In genomic region chr16:79601978-79602609, GRCh38 we compare ENCODE assay signal across 8 cellular contexts. TPM values are rescaled to one million over a fixed set of nuclear protein-coding genes. Genes with fewer than 3 reads are reported as not detected.
DNase-seq lines count a peak whose midpoint lies in the region; ATAC-seq lines count a peak whose summit lies in the region.

No MANE protein-coding gene starts in this region.

- H3K27ac ChIP-seq in neuronal stem cell (replicated peaks; ENCODE audit: low read length) (no peak overlapping the region), stomach smooth muscle (ENCODE audit: low read length) (peak overlapping the region; percentile 93)

- WGBS in neuronal stem cell (ENCODE audit: extremely low coverage in 2 of 2, insufficient read length in 2 of 2, insufficient replicate concordance in 1 of 2), 2 donors: no CpG with 5 or more reads among the region's 15 CpGs

- H3K36me3 ChIP-seq in neuronal stem cell (replicated peaks in 1 of 2; ENCODE audit: control insufficient read depth in 2 of 2, insufficient read depth in 2 of 2, low read length in 2 of 2) (no peaks in the 10 kb centered on the region), stomach smooth muscle (ENCODE audit: control insufficient read depth in 2 of 2, insufficient read depth in 2 of 2, low read length in 2 of 2) (no peaks in the 10 kb centered on the region)

- H4K8ac ChIP-seq in neuronal stem cell (ENCODE audit: low read depth, low read length): no peak overlapping the region

- H3K9ac ChIP-seq in neuronal stem cell (ENCODE audit: low read depth, low read length, poor library complexity) (no peak overlapping the region), stomach smooth muscle (ENCODE audit: low read length in 2 of 2) (peak overlapping the region; percentile 72 to 83)

- no peak overlapping the region for H2BK5ac ChIP-seq in neuronal stem cell (ENCODE audit: low read length)

- H3K27me3 Mint-ChIP-seq in IgD-negative memory B cell: peaks cover 38% of the 10 kb centered on the region

- DNase-seq in Caki2 (ENCODE audit: low read depth) (peak; percentile 70), RPMI8226 (peak; percentile 91), germinal center (ENCODE audit: low spot score) (peak; percentile 46), neuronal stem cell (ENCODE audit: low spot score) (peak; percentile 91)
- peak; percentile 30 to 63 (median 56) for DNase-seq in activated naive CD4-positive, alpha-beta T cell (lab: John Stamatoyannopoulos, UW)

- H3K4ac ChIP-seq in neuronal stem cell (ENCODE audit: low read length): no peak overlapping the region

- peaks cover 9 to 11% of the 10 kb centered on the region in 2 donors for H3K4me1 ChIP-seq in neuronal stem cell (ENCODE audit: control insufficient read depth in 2 of 2, insufficient read depth in 1 of 2, low read depth in 1 of 2, low read length in 2 of 2)
- peaks cover 11% of the 10 kb centered on the region for H3K4me1 ChIP-seq in stomach smooth muscle (ENCODE audit: control insufficient read depth, insufficient read depth, low read length)

- H2BK120ac ChIP-seq in neuronal stem cell (ENCODE audit: low read depth, low read length): no peak overlapping the region

- peak overlapping the region in 1 of 2 donors; percentile 78 for H3K4me3 ChIP-seq in neuronal stem cell (ENCODE audit: low read length in 2 of 2)
- H3K4me3 ChIP-seq in stomach smooth muscle (ENCODE audit: low read length in 2 of 2): peak overlapping the region; percentile 92 to 93

- H2AK5ac ChIP-seq in neuronal stem cell (ENCODE audit: low read depth, low read length): no peak overlapping the region

- H3K9me3 Mint-ChIP-seq in IgD-negative memory B cell: no peaks in the 10 kb centered on the region

- H3K27me3 ChIP-seq in neuronal stem cell (ENCODE audit: control insufficient read depth in 3 of 3, insufficient read depth in 3 of 3, low read depth in 1 of 3, low read length in 3 of 3): no peaks in the 10 kb centered on the region
- H3K27me3 ChIP-seq in stomach smooth muscle (ENCODE audit: control insufficient read depth in 1 of 2, insufficient read depth in 2 of 2, low read length in 2 of 2): no peaks in the 10 kb centered on the region

- H3K4me1 Mint-ChIP-seq in IgD-negative memory B cell: peaks cover 19 to 31% (median 22%) of the 10 kb centered on the region in 3 donors

- H3K18ac ChIP-seq in neuronal stem cell (ENCODE audit: low read length): no peak overlapping the region

- in situ Hi-C loops in Caki2 (cut with HindIII; ENCODE audit: low pct_unique_long_range_greater_than_20kb, low sequenced_read_pairs): no loop called here

- peak overlapping the region; percentile 89 to 95 (median 90) for H3K4me3 Mint-ChIP-seq in IgD-negative memory B cell

- H3K4me2 ChIP-seq in neuronal stem cell (ENCODE audit: insufficient read depth, low read length, poor library complexity, severe bottlenecking): peak overlapping the region; percentile 68

- H3K14ac ChIP-seq in neuronal stem cell (ENCODE audit: low read length): no peak overlapping the region

- no peak for ATAC-seq in HG03045 (IDR thresholded peaks at IDR 0.05; ENCODE audit: unreplicated experiment)

- H2BK12ac ChIP-seq in neuronal stem cell (ENCODE audit: low read length): no peak overlapping the region

- H3K79me1 ChIP-seq in neuronal stem cell (ENCODE audit: low read depth, low read length): peaks cover 2% of the 10 kb centered on the region

- peak overlapping the region in 2 of 3 donors; percentile 68 to 76 for H3K27ac Mint-ChIP-seq in IgD-negative memory B cell

- H4K91ac ChIP-seq in neuronal stem cell (ENCODE audit: low read depth, low read length, poor library complexity): no peak overlapping the region

- H3K9me3 ChIP-seq in neuronal stem cell (replicated peaks in 1 of 2; ENCODE audit: control insufficient read depth in 2 of 2, insufficient read depth in 1 of 2, low read depth in 1 of 2, low read length in 2 of 2): no peaks in the 10 kb centered on the region
- H3K9me3 ChIP-seq in stomach smooth muscle (ENCODE audit: control insufficient read depth in 2 of 2, low read length in 2 of 2): no peaks in the 10 kb centered on the region

- H2AFZ ChIP-seq in neuronal stem cell (ENCODE audit: low read length): peak overlapping the region; percentile 85

- peaks cover 1% of the 10 kb centered on the region for H3K36me3 Mint-ChIP-seq in IgD-negative memory B cell

- no peak overlapping the region for H3K23ac ChIP-seq in neuronal stem cell (ENCODE audit: low read depth, low read length, poor library complexity)

- H2BK15ac ChIP-seq in neuronal stem cell (ENCODE audit: low read length): no peak overlapping the region

RNA-seq across cellular contexts. Expression of gene MAF, which starts 1.6 kb away (rescaled TPM):
- total RNA-seq in Caki2 (2014; rRNA removed; shearing (Covaris generic); ENCODE audit: low replicate concordance): 0.12 and 4.1 TPM in 2 replicates
- polyA plus RNA-seq in IgD-negative memory B cell: not detected
- 8.2 TPM for polyA plus RNA-seq in neuronal stem cell (2013, experiment 1 of 2)
- polyA plus RNA-seq in neuronal stem cell (2013, experiment 2 of 2): 8.4 TPM
